ENCODE assay signal across 17 cellular contexts in genomic region chr3:37092484-37092883, GRCh38.
DNase-seq lines count a peak whose midpoint lies in the region; ATAC-seq, FAIRE-seq and TF ChIP-seq lines count a peak whose summit lies in the region.
"Had no signal": no experiment of that assay in that cellular context is flagged by ENCODE, and none has a peak within 500 bp of the region (broad histone marks: within the 10 kb centered on the region; RNA-seq: fewer than 3 reads in every experiment).

No MANE protein-coding gene starts in this region.

- no peaks in the 10 kb centered on the region for H3K9me3 ChIP-seq in SJCRH30 (replicated peaks)
- H3K9me3 ChIP-seq: Caco-2, HAP-1 had no signal

- H3K27ac ChIP-seq in SJCRH30: no peak overlapping the region
- H3K27ac ChIP-seq: 22Rv1, HL-60 had no signal

- peaks cover 7% of the 10 kb centered on the region for H3K4me1 ChIP-seq in SJCRH30
- H3K4me1 ChIP-seq: Caco-2, HAP-1 had no signal

- CTCF ChIA-PET in activated CD4-positive, alpha-beta memory T cell treated with anti-CD3 and anti-CD28 coated beads, Interleukin-2, amount 10 ng/mL, durations not matched to agents 7 days and 5 days (lab: Charles Lee): no interaction called here

- peak overlapping the region; percentile 23 for H3K27ac Mint-ChIP-seq in activated naive CD4-positive, alpha-beta T cell treated with anti-CD3 and anti-CD28 coated beads, Interleukin-2, amount 50 U/mL, for 24 hours
- peak overlapping the region in 1 of 2 donors; percentile 15 for H3K27ac Mint-ChIP-seq in activated naive CD4-positive, alpha-beta T cell treated with anti-CD3 and anti-CD28 coated beads, Interleukin-2, amount 50 U/mL, for 72 hours
- H3K27ac Mint-ChIP-seq in central memory CD8-positive, alpha-beta T cell (ENCODE audit: low read depth): peak overlapping the region; percentile 11
- H3K27ac Mint-ChIP-seq in nephron progenitor cell: peak overlapping the region; percentile 33
- H3K27ac Mint-ChIP-seq in activated CD4-positive, alpha-beta memory T cell treated with anti-CD3 and anti-CD28 coated beads, Interleukin-2, amount 10 ng/mL, durations not matched to agents 7 days and 5 days: no peak overlapping the region

- H3K27me3 Mint-ChIP-seq in activated naive CD4-positive, alpha-beta T cell treated with anti-CD3 and anti-CD28 coated beads, Interleukin-2, amount 50 U/mL, for 24 hours: no peaks in the 10 kb centered on the region
- no peaks in the 10 kb centered on the region for H3K27me3 Mint-ChIP-seq in central memory CD8-positive, alpha-beta T cell
- H3K27me3 Mint-ChIP-seq in nephron progenitor cell (ENCODE audit: low read depth, poor library complexity): no peaks in the 10 kb centered on the region
- no peaks in the 10 kb centered on the region for H3K27me3 Mint-ChIP-seq in activated CD4-positive, alpha-beta memory T cell treated with anti-CD3 and anti-CD28 coated beads, Interleukin-2, amount 10 ng/mL, durations not matched to agents 7 days and 5 days
- H3K27me3 Mint-ChIP-seq: CD8-positive, alpha-beta memory T cell had no signal

- POLR2A ChIA-PET in activated CD4-positive, alpha-beta memory T cell treated with anti-CD3 and anti-CD28 coated beads, Interleukin-2, amount 10 ng/mL, durations not matched to agents 7 days and 5 days (lab: Charles Lee): no interaction called here

- peaks cover 6% of the 10 kb centered on the region; the same call in 1 of the 2 replicates for H3K36me3 ChIP-seq in SJCRH30
- H3K36me3 ChIP-seq: HAP-1 had no signal

- no peak for ATAC-seq in activated naive CD4-positive, alpha-beta T cell treated with anti-CD3 and anti-CD28 coated beads, Interleukin-2, amount 50 U/mL, for 72 hours
- ATAC-seq in central memory CD8-positive, alpha-beta T cell (replicated peaks; ENCODE audit: extremely low read depth, poor library complexity, severe bottlenecking): no peak

- no peaks in the 10 kb centered on the region for H3K27me3 ChIP-seq in SJCRH30

- DNase-seq in activated naive CD4-positive, alpha-beta T cell treated with anti-CD3 and anti-CD28 coated beads, Interleukin-2, amount 50 U/mL, for 72 hours (ENCODE audit: low spot score in 2 of 2): no peak
- DNase-seq in H54 (ENCODE audit: insufficient read length, low spot score) (no peak), nephron progenitor cell (no peak), SJCRH30 (no peak), DMS 273 treated with DMSO at 0.1 percent for 48 hours (lab: John Stamatoyannopoulos, UW) (no peak)
- no peak for DNase-seq in central memory CD8-positive, alpha-beta T cell (ENCODE audit: low spot score in 2 of 2)
- DNase-seq in activated CD4-positive, alpha-beta memory T cell treated with anti-CD3 and anti-CD28 coated beads, Interleukin-2, amount 10 ng/mL, durations not matched to agents 7 days and 5 days: no peak
- DNase-seq: Caco-2; CD8-positive, alpha-beta memory T cell; DMS53; GF-D8; GOT3 had no signal

- H3K4me1 Mint-ChIP-seq in activated naive CD4-positive, alpha-beta T cell treated with anti-CD3 and anti-CD28 coated beads, Interleukin-2, amount 50 U/mL, for 24 hours: peaks cover 4% of the 10 kb centered on the region
- no peaks in the 10 kb centered on the region for H3K4me1 Mint-ChIP-seq in central memory CD8-positive, alpha-beta T cell
- H3K4me1 Mint-ChIP-seq in nephron progenitor cell: peaks cover 15% of the 10 kb centered on the region
- H3K4me1 Mint-ChIP-seq in activated CD4-positive, alpha-beta memory T cell treated with anti-CD3 and anti-CD28 coated beads, Interleukin-2, amount 10 ng/mL, durations not matched to agents 7 days and 5 days: no peaks in the 10 kb centered on the region

- peaks cover 18% of the 10 kb centered on the region for H3K36me3 Mint-ChIP-seq in activated naive CD4-positive, alpha-beta T cell treated with anti-CD3 and anti-CD28 coated beads, Interleukin-2, amount 50 U/mL, for 24 hours
- H3K36me3 Mint-ChIP-seq in activated naive CD4-positive, alpha-beta T cell treated with anti-CD3 and anti-CD28 coated beads, Interleukin-2, amount 50 U/mL, for 72 hours: no peaks in the 10 kb centered on the region
- H3K36me3 Mint-ChIP-seq in central memory CD8-positive, alpha-beta T cell (ENCODE audit: insufficient read depth): peaks cover 14% of the 10 kb centered on the region
- peaks cover 51% of the 10 kb centered on the region for H3K36me3 Mint-ChIP-seq in nephron progenitor cell (ENCODE audit: low read depth)
- peaks cover 24% of the 10 kb centered on the region for H3K36me3 Mint-ChIP-seq in activated CD4-positive, alpha-beta memory T cell treated with anti-CD3 and anti-CD28 coated beads, Interleukin-2, amount 10 ng/mL, durations not matched to agents 7 days and 5 days (ENCODE audit: low read depth)

- no peak for TF ChIP-seq POLR2A in H54 (IDR thresholded peaks at IDR 0.05; ENCODE audit: low read depth, low read length)

- no peak for TF ChIP-seq CTCF in nephron progenitor cell (IDR thresholded peaks at IDR 0.05)

- FAIRE-seq in H54 (lab: Jason Lieb, UNC): peak; percentile 64
- FAIRE-seq: GM19239 had no signal

- H3K4me3 Mint-ChIP-seq in activated naive CD4-positive, alpha-beta T cell treated with anti-CD3 and anti-CD28 coated beads, Interleukin-2, amount 50 U/mL, for 24 hours: no peak overlapping the region
- no peak overlapping the region for H3K4me3 Mint-ChIP-seq in central memory CD8-positive, alpha-beta T cell
- no peak overlapping the region for H3K4me3 Mint-ChIP-seq in nephron progenitor cell
- H3K4me3 Mint-ChIP-seq in activated CD4-positive, alpha-beta memory T cell treated with anti-CD3 and anti-CD28 coated beads, Interleukin-2, amount 10 ng/mL, durations not matched to agents 7 days and 5 days: no peak overlapping the region
- H3K4me3 Mint-ChIP-seq: CD8-positive, alpha-beta memory T cell had no signal

- no peaks in the 10 kb centered on the region for H3K9me3 Mint-ChIP-seq in activated naive CD4-positive, alpha-beta T cell treated with anti-CD3 and anti-CD28 coated beads, Interleukin-2, amount 50 U/mL, for 24 hours
- no peaks in the 10 kb centered on the region for H3K9me3 Mint-ChIP-seq in activated naive CD4-positive, alpha-beta T cell treated with anti-CD3 and anti-CD28 coated beads, Interleukin-2, amount 50 U/mL, for 72 hours
- no peaks in the 10 kb centered on the region for H3K9me3 Mint-ChIP-seq in central memory CD8-positive, alpha-beta T cell
- no peaks in the 10 kb centered on the region for H3K9me3 Mint-ChIP-seq in nephron progenitor cell
- no peaks in the 10 kb centered on the region for H3K9me3 Mint-ChIP-seq in activated CD4-positive, alpha-beta memory T cell treated with anti-CD3 and anti-CD28 coated beads, Interleukin-2, amount 10 ng/mL, durations not matched to agents 7 days and 5 days
- H3K9me3 Mint-ChIP-seq: CD8-positive, alpha-beta memory T cell had no signal

- H3K4me3 ChIP-seq in SJCRH30: no peak overlapping the region
- H3K4me3 ChIP-seq: HAP-1 had no signal
